12 cellular contexts compared by ENCODE assay signal in genomic region chr15:35308802-35309201, GRCh38.
A peak's percentile ranks its signal among the peaks of the same experiment; 100 is the strongest.
DNase-seq lines count a peak whose midpoint lies in the region; ATAC-seq and TF ChIP-seq lines count a peak whose summit lies in the region.
"Had no signal": no experiment of that assay in that cellular context is flagged by ENCODE, and none has a peak within 500 bp of the region (broad histone marks: within the 10 kb centered on the region; RNA-seq: fewer than 3 reads in every experiment).

No MANE protein-coding gene starts in this region.

- H3K27me3 ChIP-seq in brain microvascular endothelial cell (replicated peaks) (no peaks in the 10 kb centered on the region), tibial artery (no peaks in the 10 kb centered on the region), SJCRH30 (no peaks in the 10 kb centered on the region)
- H3K27me3 ChIP-seq: testis had no signal

- H3K36me3 ChIP-seq in brain microvascular endothelial cell (replicated peaks) (no peaks in the 10 kb centered on the region), tibial artery (no peaks in the 10 kb centered on the region), SJCRH30 (no peaks in the 10 kb centered on the region)

- no peaks in the 10 kb centered on the region for H3K9me3 ChIP-seq in tibial artery
- no peaks in the 10 kb centered on the region for H3K9me3 ChIP-seq in SJCRH30 (replicated peaks)
- H3K9me3 ChIP-seq: testis had no signal

- no peak for ATAC-seq in HG03196 (IDR thresholded peaks at IDR 0.05; ENCODE audit: unreplicated experiment)

- in situ Hi-C loops in brain microvascular endothelial cell (cut with HindIII; ENCODE audit: low pct_ligation_motif_present, low sequenced_read_pairs): no loop called here

- intact Hi-C loops in tibial artery (cut with DNase I; ENCODE audit: low total_unique reads): no loop called here

- DNase-seq in DMS 273 (lab: John Stamatoyannopoulos, UW; ENCODE audit: unreplicated experiment) (peak; percentile 29), DMS 273 treated with DMSO at 0.1 percent for 48 hours (lab: John Stamatoyannopoulos, UW) (no peak), brain microvascular endothelial cell (peak; percentile 90), islet precursor cell (peak; percentile 63), tibial artery (peak in 1 of 2 donors; percentile 23), SJCRH30 (no peak)
- DNase-seq in activated effector memory CD4-positive, alpha-beta T cell treated with anti-CD3 and anti-CD28 coated beads, Interleukin-2, amount 50 U/mL, for 16 hours: no peak
- DNase-seq: MV-4-11, SHP77, testis had no signal

- H3K4me1 ChIP-seq in tibial artery (peaks cover 0 to 59% (median 11%) of the 10 kb centered on the region in 4 donors), SJCRH30 (peaks cover 16% of the 10 kb centered on the region; the same call in 1 of the 2 replicates)

- H3K27ac ChIP-seq in brain microvascular endothelial cell: peak overlapping the region; percentile 58
- H3K27ac ChIP-seq in tibial artery: peak overlapping the region; percentile 6 to 58
- H3K27ac ChIP-seq in SJCRH30: no peak overlapping the region
- H3K27ac ChIP-seq: 22Rv1, testis had no signal

- no peak for TF ChIP-seq CTCF in brain microvascular endothelial cell (IDR thresholded peaks at IDR 0.05; ENCODE audit: low read depth, low read length, missing control alignments)
- TF ChIP-seq CTCF in tibial artery (IDR thresholded peaks at IDR 0.05): no peak

- no peak overlapping the region for H3K4me3 ChIP-seq in brain microvascular endothelial cell (ENCODE audit: low read depth, low read length)
- H3K4me3 ChIP-seq in tibial artery: no peak overlapping the region
- no peak overlapping the region for H3K4me3 ChIP-seq in SJCRH30
- H3K4me3 ChIP-seq: testis had no signal

Comparison
In these comparisons a context has a peak if more than half of its experiments do, and no peak if none do; other contexts are left out.
1. DNase-seq: peak in DMS 273 (single experiment), brain microvascular endothelial cell (single experiment) and islet precursor cell (single experiment); none in DMS 273 treated with DMSO at 0.1 percent for 48 hours (single experiment), SJCRH30 (0 of 2) and activated effector memory CD4-positive, alpha-beta T cell treated with anti-CD3 and anti-CD28 coated beads, Interleukin-2, amount 50 U/mL, for 16 hours (single experiment).